8 cellular contexts compared by ENCODE assay signal in genomic region chr7:87599336-87599735, GRCh38. TPM values are rescaled to one million over a fixed set of nuclear protein-coding genes. Genes with fewer than 3 reads are reported as not detected.
DNase-seq lines count a peak whose midpoint lies in the region; ATAC-seq and TF ChIP-seq lines count a peak whose summit lies in the region.

No MANE protein-coding gene starts in this region.

- TF ChIP-seq CTCF in GM12865 (IDR thresholded peaks at IDR 0.05; ENCODE audit: insufficient read depth, low read depth, low read length, missing control alignments): no peak
- TF ChIP-seq CTCF in left lung (IDR thresholded peaks at IDR 0.05): no peak
- TF ChIP-seq CTCF in transverse colon (IDR thresholded peaks at IDR 0.05): no peak

- whole genome bisulfite sequencing in transverse colon (ENCODE audit: low coverage in 1 of 2), 2 donors: 38 to 52% methylated on average over 7 to 10 of the region's 10 CpGs

- peak; percentile 91 for DNase-seq in GM12865 (ENCODE audit: low read depth)
- DNase-seq in KG1 (lab: John Stamatoyannopoulos, UW): peak; percentile 44
- peak; percentile 75 for DNase-seq in activated CD8-positive, alpha-beta memory T cell treated with anti-CD3 and anti-CD28 coated beads for 24 hours
- no peak for DNase-seq in left lung
- peak; percentile 53 for DNase-seq in transverse colon
- no peak for DNase-seq in NCI-H1092 treated with DMSO at 0.1 percent for 48 hours (lab: John Stamatoyannopoulos, UW)
- DNase-seq in HCEC 1CT: no peak

- peaks cover 16 to 39% of the 10 kb centered on the region in 2 donors for H3K27me3 ChIP-seq in left lung
- peaks cover 27% of the 10 kb centered on the region for H3K27me3 ChIP-seq in transverse colon

- intact Hi-C loops in left lung (cut with DNase I): no loop called here
- intact Hi-C loops in transverse colon (cut with DNase I; ENCODE audit: low total_unique reads): no loop called here

- H3K9me3 ChIP-seq in left lung: no peaks in the 10 kb centered on the region
- H3K9me3 ChIP-seq in transverse colon: no peaks in the 10 kb centered on the region

- no peak overlapping the region; the same call in 1 of the 2 replicates for H3K4me3 ChIP-seq in GM12865 (ENCODE audit: low read depth, low read length)
- peak overlapping the region in 1 of 2 donors; percentile 34 for H3K4me3 ChIP-seq in left lung
- peak overlapping the region in 1 of 4 donors; percentile 63 for H3K4me3 ChIP-seq in transverse colon

- no peak overlapping the region for H3K27ac ChIP-seq in left lung
- H3K27ac ChIP-seq in transverse colon: peak overlapping the region in 1 of 4 donors; percentile 63

- in situ Hi-C loops in transverse colon (cut with MboI; ENCODE audit: low pct_ligation_motif_present in 1 of 4, low pct_unique_long_range_greater_than_20kb in 1 of 4, low sequenced_read_pairs in 3 of 4): no loop called here

- TF ChIP-seq POLR2A in transverse colon (IDR thresholded peaks at IDR 0.05): peak; percentile 50

- ATAC-seq in GM21717 (IDR thresholded peaks at IDR 0.05; ENCODE audit: unreplicated experiment) (peak; percentile 94), left lung (peak; percentile 24)

- H3K36me3 ChIP-seq in left lung (no peaks in the 10 kb centered on the region), transverse colon (no peaks in the 10 kb centered on the region)

- H3K4me1 ChIP-seq in left lung (peaks cover 0 to 8% of the 10 kb centered on the region in 2 donors), transverse colon (peaks cover 0 to 39% (median 6%) of the 10 kb centered on the region in 4 donors)

- TF ChIP-seq EP300 in transverse colon (IDR thresholded peaks at IDR 0.05; ENCODE audit: low read depth): no peak

RNA-seq across cellular contexts. Expression of gene ABCB1, which starts 1.3 kb away (rescaled TPM):
- total RNA-seq in left lung (1 to 10 TPM; 2.2 to 7.0 TPM), transverse colon (100 to 1,000 TPM in 1 of 4 donors, 10 to 100 TPM in 2, 1 to 10 TPM in 1; 2.8 to 109 (median 61.1) TPM)

RNA-seq across cellular contexts. Expression of gene RUNDC3B, which starts 28.9 kb away (rescaled TPM):
- total RNA-seq in left lung: 1 to 10 TPM in 1 of 2 donors, under 1 TPM in 1; 0.38 to 1.1 TPM
- 10 to 100 TPM in 1 of 4 donors, 1 to 10 TPM in 3; 2.2 to 12.0 (median 7.2) TPM for total RNA-seq in transverse colon

Comparison
In these comparisons a context has a peak if more than half of its experiments do, and no peak if none do; other contexts are left out.
1. DNase-seq: peak in GM12865 (single experiment), KG1 (single experiment), activated CD8-positive, alpha-beta memory T cell treated with anti-CD3 and anti-CD28 coated beads for 24 hours (single experiment) and transverse colon (single experiment); none in left lung (0 of 2), NCI-H1092 treated with DMSO at 0.1 percent for 48 hours (single experiment) and HCEC 1CT (single experiment).